ENCODE assay signal across 30 cellular contexts in the genomic region with DNA sequence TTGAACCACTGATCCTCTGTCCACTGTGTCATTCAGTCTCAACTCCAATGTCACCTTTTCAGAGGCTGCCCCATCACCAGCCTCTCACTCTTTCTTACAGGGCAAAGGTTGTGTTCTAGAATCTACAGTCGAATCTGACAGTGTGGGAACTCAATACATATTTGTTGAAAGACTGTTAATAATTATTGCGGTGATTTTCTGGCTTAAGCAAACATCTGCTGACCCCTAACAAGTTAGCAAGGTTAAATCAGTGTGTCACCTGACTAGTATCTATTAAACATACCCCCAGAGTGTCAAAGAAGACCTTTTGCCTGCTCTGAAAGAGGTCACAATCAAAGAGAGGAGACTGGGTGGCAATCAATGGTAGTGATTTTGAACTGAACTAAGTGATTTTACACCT. TPM values are rescaled to one million over a fixed set of nuclear protein-coding genes. Genes with fewer than 3 reads are reported as not detected.
"Had no signal": no experiment of that assay in that cellular context is flagged by ENCODE, and none has a peak within 500 bp of the region (broad histone marks: within the 10 kb centered on the region; RNA-seq: fewer than 3 reads in every experiment).

No MANE protein-coding gene starts in this region.

- FAIRE-seq: colon, endometrium, endothelial cell of umbilical vein, frontal cortex had no signal

- ATAC-seq: effector memory CD8-positive, alpha-beta T cell; esophagus mucosa; foreskin keratinocyte; gastrocnemius medialis; gastroesophageal sphincter; heart left ventricle; heart right ventricle had no signal

- H3K27me3 ChIP-seq: colonic mucosa, dorsolateral prefrontal cortex, esophagus muscularis mucosa, esophagus squamous epithelium, foreskin keratinocyte, gastrocnemius medialis, gastroesophageal sphincter, heart left ventricle, heart right ventricle had no signal

- DNase-seq: colonic mucosa; cortex of kidney; dermis blood vessel endothelial cell; dorsolateral prefrontal cortex; effector CD4-positive, alpha-beta T cell; effector CD8-positive, alpha-beta T cell; effector memory CD4-positive, alpha-beta T cell; effector memory CD8-positive, alpha-beta T cell; endodermal cell; erythroblast; esophagus squamous epithelium; foreskin fibroblast; foreskin keratinocyte; foreskin melanocyte; gastrocnemius medialis; glutamatergic neuron; head of caudate nucleus; heart left ventricle; heart right ventricle had no signal

- H3K9me3 ChIP-seq: colonic mucosa, esophagus muscularis mucosa, esophagus squamous epithelium, gastrocnemius medialis, gastroesophageal sphincter, heart left ventricle, heart right ventricle had no signal

- H3K27ac ChIP-seq: colonic mucosa, coronary artery, dorsolateral prefrontal cortex, epithelial cell of prostate, esophagus muscularis mucosa, esophagus squamous epithelium, foreskin keratinocyte, gastrocnemius medialis, gastroesophageal sphincter, heart left ventricle, heart right ventricle had no signal

- H3K4me3 ChIP-seq: colonic mucosa, coronary artery, dorsolateral prefrontal cortex, esophagus muscularis mucosa, esophagus squamous epithelium, gastrocnemius medialis, gastroesophageal sphincter, heart left ventricle, heart right ventricle had no signal

- H3K36me3 ChIP-seq: colonic mucosa, esophagus muscularis mucosa, esophagus squamous epithelium, gastrocnemius medialis, gastroesophageal sphincter, heart left ventricle, heart right ventricle had no signal

- H3K4me1 ChIP-seq: colonic mucosa, esophagus squamous epithelium, gastrocnemius medialis had no signal

RNA-seq across cellular contexts. Expression of a gene that starts 41.9 kb away (rescaled TPM):
- total RNA-seq: dermis microvascular lymphatic vessel endothelial cell, endothelial cell of umbilical vein, glomerular endothelial cell had no signal
- polyA plus RNA-seq: endothelial cell of umbilical vein had no signal
